ENCODE assay signal across 8 cellular contexts in genomic region chr4:1870328-1870577, GRCh38. TPM values are rescaled to one million over a fixed set of nuclear protein-coding genes. Genes with fewer than 3 reads are reported as not detected.
DNase-seq lines count a peak whose midpoint lies in the region; ATAC-seq and TF ChIP-seq lines count a peak whose summit lies in the region.

No MANE protein-coding gene starts in this region.

- peak overlapping the region; percentile 89 for H3K4me3 Mint-ChIP-seq in activated naive CD8-positive, alpha-beta T cell treated with anti-CD3 and anti-CD28 coated beads for 36 hours

- no peak overlapping the region for H3K4ac ChIP-seq in trophoblast cell (ENCODE audit: low read depth, low read length)

- H2BK120ac ChIP-seq in trophoblast cell (ENCODE audit: insufficient read depth, low read length, poor library complexity) = no peak overlapping the region

- CTCF ChIA-PET in HEK293 (lab: Yijun Ruan, JAX) = interaction anchor here (0.9 kb wide), 1 partner anchor 29 kb away, joined by 3 read pairs; no protein-coding TSS in a partner anchor

- peaks cover 13% of the 10 kb centered on the region for H3K79me1 ChIP-seq in trophoblast cell (ENCODE audit: low read length)

- no peaks in the 10 kb centered on the region for H3K27me3 ChIP-seq in DOHH2 (ENCODE audit: control insufficient read depth, low read length)
- no peaks in the 10 kb centered on the region for H3K27me3 ChIP-seq in trophoblast cell (ENCODE audit: insufficient read depth, low read length)
- peaks cover 11% of the 10 kb centered on the region for H3K27me3 ChIP-seq in transverse colon

- peaks cover 3% of the 10 kb centered on the region for H3K27me3 Mint-ChIP-seq in activated naive CD8-positive, alpha-beta T cell treated with anti-CD3 and anti-CD28 coated beads for 36 hours

- TF ChIP-seq POLR2A in transverse colon (IDR thresholded peaks at IDR 0.05) = no peak

- peak; percentile 88 for ATAC-seq in SK-N-SH treated with all-trans-retinoic acid at 6 μM for 48 hours

- H3F3A ChIP-seq in DOHH2 (ENCODE audit: control insufficient read depth, insufficient read depth) = 0 out of 2 replicates have a peak, but pooled peaks cover 4% of the 10 kb centered on the region

- H3K36me3 ChIP-seq in DOHH2 (ENCODE audit: control insufficient read depth, low read length) (peaks cover 31% of the 10 kb centered on the region), HEK293 (ENCODE audit: control insufficient read depth in 2 of 2, insufficient read depth in 1 of 2, low read length in 2 of 2) (no peaks in the 10 kb centered on the region; a peak in 1 of 3 replicates), trophoblast cell (ENCODE audit: control insufficient read depth in 1 of 2, insufficient read depth in 2 of 2, low read length in 2 of 2) (no peaks in the 10 kb centered on the region), transverse colon (no peaks in the 10 kb centered on the region)

- POLR2A ChIA-PET in HEK293 (lab: Yijun Ruan, JAX) = interaction anchor here (1.0 to 1.3 kb wide), 3 partner anchors 14 to 149 kb away, joined by 3 to 9 read pairs (median 3); partner anchors contain the start of genes LETM1, TACC3 and TMEM129

- H3K4me2 ChIP-seq in DOHH2 (ENCODE audit: low read length) (peak overlapping the region; percentile 81), trophoblast cell (ENCODE audit: low read length) (peak overlapping the region; percentile 65)

- H4K91ac ChIP-seq in trophoblast cell (ENCODE audit: low read depth, low read length) = peak overlapping the region; percentile 92

- no peak overlapping the region for H2AK5ac ChIP-seq in trophoblast cell (ENCODE audit: low read length)

- TF ChIP-seq EP300 in transverse colon (IDR thresholded peaks at IDR 0.05; ENCODE audit: low read depth) = no peak

- peaks cover 20% of the 10 kb centered on the region; the same call in 1 of the 2 replicates for H4K20me1 ChIP-seq in DOHH2 (ENCODE audit: control insufficient read depth, insufficient read depth, low read depth, low read length)

- no peak overlapping the region for H3K23ac ChIP-seq in trophoblast cell (ENCODE audit: low read length)

- no peak overlapping the region for H3K18ac ChIP-seq in trophoblast cell (ENCODE audit: low read length)

- H3K27ac ChIP-seq in DOHH2 (ENCODE audit: low read depth, low read length) (peak overlapping the region; percentile 88), HEK293 (ENCODE audit: extremely low read depth, low read depth, low read length) (peak overlapping the region; percentile 96), trophoblast cell (ENCODE audit: low read depth, low read length) (peak overlapping the region; percentile 45), transverse colon (peak overlapping the region; percentile 100)

- H3K9me3 Mint-ChIP-seq in activated naive CD8-positive, alpha-beta T cell treated with anti-CD3 and anti-CD28 coated beads for 36 hours = no peaks in the 10 kb centered on the region

- peak overlapping the region; percentile 1 for H2AFZ ChIP-seq in trophoblast cell (ENCODE audit: insufficient read depth, low read length, poor library complexity)

- H3K79me2 ChIP-seq in DOHH2 (ENCODE audit: control insufficient read depth, low read length) = peaks cover 45% of the 10 kb centered on the region
- H3K79me2 ChIP-seq in trophoblast cell (ENCODE audit: control insufficient read depth, insufficient read depth, low read length, poor library complexity) = peaks cover 8% of the 10 kb centered on the region

- peak overlapping the region; percentile 74 for H3K4me3 ChIP-seq in DOHH2 (ENCODE audit: low read length)
- peak overlapping the region; percentile 46 for H3K4me3 ChIP-seq in HEK293 (ENCODE audit: low read depth, low read length)
- peak overlapping the region; percentile 69 for H3K4me3 ChIP-seq in trophoblast cell (ENCODE audit: low read depth, low read length)
- peak overlapping the region; percentile 67 to 92 (median 88) for H3K4me3 ChIP-seq in transverse colon

- no peaks in the 10 kb centered on the region for H3K9me2 ChIP-seq in DOHH2 (replicated peaks; ENCODE audit: control insufficient read depth, low read length)

- WGBS in trophoblast cell (ENCODE audit: extremely low coverage, insufficient coverage, insufficient read length) = no CpG with 5 or more reads among the region's 22 CpGs
- WGBS in transverse colon (ENCODE audit: low coverage in 1 of 2), 2 donors = 1% methylated on average over 14 of the region's 22 CpGs; no CpG with 5 or more reads in 1 of the 2 donors

- H3K4me1 Mint-ChIP-seq in activated naive CD8-positive, alpha-beta T cell treated with anti-CD3 and anti-CD28 coated beads for 36 hours = peaks cover 37% of the 10 kb centered on the region

- H3K4me1 ChIP-seq in DOHH2 (ENCODE audit: control insufficient read depth, low read length) = peaks cover 38% of the 10 kb centered on the region
- H3K4me1 ChIP-seq in HEK293 (ENCODE audit: control insufficient read depth, insufficient read depth, low read length) = no peaks in the 10 kb centered on the region
- H3K4me1 ChIP-seq in trophoblast cell (ENCODE audit: control insufficient read depth in 1 of 2, insufficient read depth in 2 of 2, low read length in 2 of 2) = peaks cover 0 to 3% of the 10 kb centered on the region in 2 experiments
- peaks cover 17 to 62% (median 52%) of the 10 kb centered on the region in 4 donors for H3K4me1 ChIP-seq in transverse colon

- peak overlapping the region; percentile 84 for H3K14ac ChIP-seq in trophoblast cell (ENCODE audit: low read length)

- no peak overlapping the region for H2BK12ac ChIP-seq in trophoblast cell (ENCODE audit: low read length)

- peak overlapping the region; percentile 82 for H4K8ac ChIP-seq in trophoblast cell (ENCODE audit: low read depth, low read length)

- peak overlapping the region; percentile 39 for H2BK5ac ChIP-seq in trophoblast cell (ENCODE audit: low read depth, low read length, poor library complexity)

- peak overlapping the region; percentile 72 for H4K12ac ChIP-seq in trophoblast cell (ENCODE audit: low read depth, low read length)

- DNase-seq in NAMALWA (ENCODE audit: low spot score) = peak; percentile 87
- peak; percentile 89 for DNase-seq in activated naive CD8-positive, alpha-beta T cell treated with anti-CD3 and anti-CD28 coated beads for 36 hours
- peak; percentile 93 for DNase-seq in cardiac septum (ENCODE audit: low spot score)
- DNase-seq in trophoblast cell = peak; percentile 90 to 91
- peak; percentile 94 for DNase-seq in transverse colon

- H3K9me3 ChIP-seq in DOHH2 (ENCODE audit: control insufficient read depth, insufficient read depth, low read length) (no peaks in the 10 kb centered on the region), HEK293 (ENCODE audit: control insufficient read depth, insufficient read depth, low read depth, low read length) (no peaks in the 10 kb centered on the region), trophoblast cell (ENCODE audit: insufficient read depth, low read depth, low read length) (peaks cover 2% of the 10 kb centered on the region), transverse colon (no peaks in the 10 kb centered on the region)

- peak overlapping the region; percentile 93 for H3K27ac Mint-ChIP-seq in activated naive CD8-positive, alpha-beta T cell treated with anti-CD3 and anti-CD28 coated beads for 36 hours

- no peak for TF ChIP-seq CTCF in DOHH2 (IDR thresholded peaks at IDR 0.05; ENCODE audit: low read depth, low read length, poor library complexity, severe bottlenecking)
- no peak for TF ChIP-seq CTCF in HEK293 (tag by site-specific recombination; IDR thresholded peaks at IDR 0.05)
- TF ChIP-seq CTCF in transverse colon (IDR thresholded peaks at IDR 0.05) = peak in 1 of 5 experiments; percentile 14

- intact Hi-C loops in cardiac septum (cut with DNase I) (loop anchor here (2.0 kb wide), 1 partner anchor 13 kb away; the partner anchor contains the start of gene LETM1), transverse colon (cut with DNase I; ENCODE audit: low total_unique reads) (no loop called here)

- H3K36me3 Mint-ChIP-seq in activated naive CD8-positive, alpha-beta T cell treated with anti-CD3 and anti-CD28 coated beads for 36 hours = peaks cover 20% of the 10 kb centered on the region

- in situ Hi-C loops in transverse colon (cut with MboI; ENCODE audit: low pct_ligation_motif_present in 1 of 4, low pct_unique_long_range_greater_than_20kb in 1 of 4, low sequenced_read_pairs in 3 of 4) = no loop called here

- peak overlapping the region; percentile 73 for H3K9ac ChIP-seq in trophoblast cell (ENCODE audit: low read length)

TF ChIP-seq in HEK293, 187 proteins besides CTCF, POLR2A, EP300 and RAD21 (continues in another document):
- TF ChIP-seq SP3 (tag by site-specific recombination; IDR thresholded peaks at IDR 0.05) (peak; percentile 81), ZFHX2 (tag by site-specific recombination; conservative IDR thresholded peaks at IDR 0.05) (peak; percentile 90; the same call in 1 of the 2 replicates), SP2 (tag by site-specific recombination; IDR thresholded peaks at IDR 0.05) (peak; percentile 80), ZEB2 (tag by site-specific recombination; IDR thresholded peaks at IDR 0.05) (peak; percentile 57; the same call in 1 of the 2 replicates), IKZF3 (tag by site-specific recombination; IDR thresholded peaks at IDR 0.05) (0 out of 2 replicates have a peak, but pooled peaks have one; percentile 21), ZNF416 (tag by site-specific recombination; IDR thresholded peaks at IDR 0.05) (no peak), ZNF292 (tag by site-specific recombination; IDR thresholded peaks at IDR 0.05; ENCODE audit: borderline replicate concordance, low read depth) (no peak)

TF ChIP-seq in SK-N-SH treated with all-trans-retinoic acid at 6 μM for 48 hours, 23 proteins besides CTCF, POLR2A, EP300 and RAD21 (continues in another document):
- TF ChIP-seq TCF4 (CRISPR knock-in tag; IDR thresholded peaks at IDR 0.05; ENCODE audit: borderline replicate concordance) = no peak
- TF ChIP-seq ZNF70 (CRISPR knock-in tag; IDR thresholded peaks at IDR 0.05) = no peak
- TF ChIP-seq PPARA (CRISPR knock-in tag; IDR thresholded peaks at IDR 0.05; ENCODE audit: borderline replicate concordance) = no peak
- TF ChIP-seq SNAI2 (CRISPR knock-in tag; IDR thresholded peaks at IDR 0.05) = no peak
- TF ChIP-seq ZFP3 (CRISPR knock-in tag; IDR thresholded peaks at IDR 0.05) = no peak

RNA-seq across cellular contexts. Expression of gene NSD2, which starts 0.9 kb away (rescaled TPM):
- 100 to 1,000 TPM; 181 to 184 TPM for total RNA-seq in activated naive CD8-positive, alpha-beta T cell treated with anti-CD3 and anti-CD28 coated beads for 36 hours
- total RNA-seq in cardiac septum = 60.4 TPM
- polyA plus RNA-seq in trophoblast cell (2013) = 29.4 and 32.1 TPM in 2 replicates
- total RNA-seq in transverse colon = 100 to 1,000 TPM in 3 of 4 donors, 10 to 100 TPM in 1; 78.4 to 591 (median 158) TPM

RNA-seq across cellular contexts. Expression of gene LETM1, which starts 14.3 kb away (rescaled TPM):
- 10 to 100 TPM; 76.6 to 77.3 TPM for total RNA-seq in activated naive CD8-positive, alpha-beta T cell treated with anti-CD3 and anti-CD28 coated beads for 36 hours
- total RNA-seq in cardiac septum = 37.8 TPM
- polyA plus RNA-seq in trophoblast cell (2013) = 13.5 and 14.3 TPM in 2 replicates
- 100 to 1,000 TPM; 173 to 469 (median 243) TPM for total RNA-seq in transverse colon

Comparison
In these comparisons a context has a peak if more than half of its experiments do, and no peak if none do; other contexts are left out.
1. Peak in every context shown above with its lines: DNase-seq, ATAC-seq, H3K4me3 ChIP-seq and H3K27ac ChIP-seq.
2. H3K27ac ChIP-seq: peak in every context shown above with its lines; median percentile 100 in transverse colon; 96 in HEK293; 88 in DOHH2; 45 in trophoblast cell.